ENCODE assay signal across 13 cellular contexts in the genomic region with DNA sequence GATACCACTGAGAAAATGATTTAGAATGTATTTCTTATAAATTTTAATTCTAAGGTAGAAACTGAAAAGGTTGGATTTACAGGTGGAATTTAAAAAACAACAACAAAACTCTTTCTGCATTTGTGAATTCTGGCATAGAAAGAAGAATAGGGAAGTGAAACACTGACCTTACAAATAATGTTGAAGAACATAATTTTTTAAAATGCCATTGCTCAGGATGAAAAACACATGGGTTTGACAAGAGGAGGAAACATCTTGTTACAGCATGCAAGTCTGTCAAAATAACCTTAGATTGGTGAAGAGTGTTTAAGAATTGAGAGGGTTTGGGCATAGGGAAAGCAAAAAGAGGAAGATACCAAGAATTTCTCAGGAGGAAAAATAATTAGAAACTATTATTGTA.
DNase-seq lines count a peak whose midpoint lies in the region; ATAC-seq and TF ChIP-seq lines count a peak whose summit lies in the region.
"Had no signal": no experiment of that assay in that cellular context is flagged by ENCODE, and none has a peak within 500 bp of the region (broad histone marks: within the 10 kb centered on the region; RNA-seq: fewer than 3 reads in every experiment).

No MANE protein-coding gene starts in this region.

- H3K27ac ChIP-seq in Peyer's patch: peak overlapping the region; percentile 40 to 69 (median 58)

- peaks cover 0 to under 1% (median 0%) of the 10 kb centered on the region in 4 donors for H3K4me1 ChIP-seq in Peyer's patch
- H3K4me1 ChIP-seq: Caco-2 had no signal

- ATAC-seq in GM18867 (IDR thresholded peaks at IDR 0.05; ENCODE audit: unreplicated experiment) (peak; percentile 59), HG02885 (IDR thresholded peaks at IDR 0.05; ENCODE audit: poor library complexity, unreplicated experiment) (peak; percentile 74), Right ventricle myocardium superior (ENCODE audit: poor library complexity) (no peak), HG03196 (IDR thresholded peaks at IDR 0.05; ENCODE audit: unreplicated experiment) (no peak)

- H3K27me3 ChIP-seq in Peyer's patch: no peaks in the 10 kb centered on the region

- no peaks in the 10 kb centered on the region for H3K36me3 ChIP-seq in Peyer's patch

- H3K4me3 ChIP-seq in Peyer's patch: no peak overlapping the region

- intact Hi-C loops in Right ventricle myocardium superior (cut with DNase I): no loop called here

- DNase-seq in CD1c-positive myeloid dendritic cell (ENCODE audit: extremely low spot score) (peak; percentile 45), Peyer's patch (no peak), DMS79 treated with DMSO at 0.1 percent for 48 hours (lab: John Stamatoyannopoulos, UW) (no peak), Right ventricle myocardium superior (no peak)
- no peak for DNase-seq in stimulated activated CD4-positive, alpha-beta T cell treated with anti-CD3 and anti-CD28 coated beads, Interleukin-4, amount 100 ng/mL, for 4 hours
- DNase-seq: Caco-2; GOT3; NCI-H1092; stimulated activated CD4-positive, alpha-beta T cell treated with anti-CD3 and anti-CD28 coated beads, Interleukin-12 subunit alpha, Interleukin-12 subunit beta, amount 100 ng/mL, for 4 hours; trophoblast cell had no signal

- H3K9me3 ChIP-seq in Peyer's patch: no peaks in the 10 kb centered on the region
- H3K9me3 ChIP-seq: Caco-2 had no signal

- TF ChIP-seq CTCF in Peyer's patch (IDR thresholded peaks at IDR 0.05): no peak

- no peak for TF ChIP-seq POLR2A in Peyer's patch (IDR thresholded peaks at IDR 0.05)

Comparison
In these comparisons a context has a peak if more than half of its experiments do, and no peak if none do; other contexts are left out.
1. ATAC-seq: peak in GM18867 (single experiment) and HG02885 (single experiment); none in Right ventricle myocardium superior (single experiment) and HG03196 (single experiment).